In genomic region chr1:195516036-195516435, GRCh38 we compare ENCODE assay signal across 20 cellular contexts.
DNase-seq lines count a peak whose midpoint lies in the region; ATAC-seq and TF ChIP-seq lines count a peak whose summit lies in the region.
"Had no signal": no experiment of that assay in that cellular context is flagged by ENCODE, and none has a peak within 500 bp of the region (broad histone marks: within the 10 kb centered on the region; RNA-seq: fewer than 3 reads in every experiment).

No MANE protein-coding gene starts in this region.

- H3K4me1 ChIP-seq in OCI-LY3 (ENCODE audit: low read length): peaks cover 6% of the 10 kb centered on the region
- H3K4me1 ChIP-seq: A549, BE2C had no signal

- peak; percentile 33 for DNase-seq in ELR (ENCODE audit: low read depth)
- DNase-seq in fibroblast of peridontal ligament (ENCODE audit: extremely low read depth): peak; percentile 3
- DNase-seq in activated naive CD4-positive, alpha-beta T cell treated with anti-CD3 and anti-CD28 coated beads, Interleukin-2, amount 50 U/mL, for 16 hours: no peak
- no peak for DNase-seq in RWPE1 (ENCODE audit: low spot score)
- DNase-seq: BE2C, DMS79, Karpas-422, MV-4-11, NCI-H1694 treated with DMSO at 0.1 percent for 48 hours, NCI-H446, NCI-H526 treated with DMSO at 0.1 percent for 48 hours, RPMI8226, SHP77 treated with DMSO at 0.1 percent for 48 hours had no signal

- H3K9ac ChIP-seq in OCI-LY3 (ENCODE audit: low read length): no peak overlapping the region

- H3K27ac Mint-ChIP-seq in nephron: peak overlapping the region in 2 of 3 experiments; percentile 20 to 47
- H3K27ac Mint-ChIP-seq: GM23338 had no signal

- CTCF ChIA-PET in RWPE1 (lab: Yijun Ruan, JAX): interaction anchor here (0.7 kb wide), 1 partner anchor 20 kb away, joined by 4 read pairs; no protein-coding TSS in a partner anchor

- H3K36me3 ChIP-seq in OCI-LY3 (replicated peaks; ENCODE audit: low read depth, low read length): no peaks in the 10 kb centered on the region
- H3K36me3 ChIP-seq: BE2C had no signal

- POLR2A ChIA-PET in RWPE1 (lab: Yijun Ruan, JAX; ENCODE audit: low non-redundant PET): no interaction called here

- no peaks in the 10 kb centered on the region for H3K9me3 ChIP-seq in OCI-LY3 (ENCODE audit: insufficient read depth, low read length)
- H3K9me3 ChIP-seq: A549, BE2C had no signal

- no peak for ATAC-seq in HG03135 (IDR thresholded peaks at IDR 0.05; ENCODE audit: unreplicated experiment)
- ATAC-seq: A549, GM23338, HCT116 had no signal

- no peaks in the 10 kb centered on the region for H4K20me1 ChIP-seq in OCI-LY3 (ENCODE audit: insufficient read depth, low read length)

- H3K27me3 Mint-ChIP-seq in nephron (ENCODE audit: low read depth): no peaks in the 10 kb centered on the region

- H3K36me3 Mint-ChIP-seq in nephron (ENCODE audit: low read depth): no peaks in the 10 kb centered on the region

- peak overlapping the region; percentile 29; the same call in 1 of the 2 replicates for H2AFZ ChIP-seq in OCI-LY3 (ENCODE audit: low read depth, low read length)
- H2AFZ ChIP-seq: GM23338 had no signal

- H3K4me2 ChIP-seq in OCI-LY3 (ENCODE audit: low read length): no peak overlapping the region
- H3K4me2 ChIP-seq: A549, GM23338 had no signal

- no peak overlapping the region for H3K4me3 Mint-ChIP-seq in nephron
- H3K4me3 Mint-ChIP-seq: GM23338 had no signal

- no peaks in the 10 kb centered on the region for H3K4me1 Mint-ChIP-seq in nephron
- H3K4me1 Mint-ChIP-seq: GM23338 had no signal

- TF ChIP-seq CTCF in OCI-LY3 (IDR thresholded peaks at IDR 0.05; ENCODE audit: low read depth, low read length) (no peak), nephron (IDR thresholded peaks at IDR 0.05; ENCODE audit: unreplicated experiment in 3 of 3) (no peak), RWPE1 (conservative IDR thresholded peaks at IDR 0.05; ENCODE audit: low read depth) (no peak)

- peaks cover 2% of the 10 kb centered on the region for H3K9me3 Mint-ChIP-seq in nephron

- no peak overlapping the region for H3K4me3 ChIP-seq in OCI-LY3 (ENCODE audit: low read length)
- H3K4me3 ChIP-seq: A549, GM23338, SK-N-MC had no signal

- no peaks in the 10 kb centered on the region for H3K27me3 ChIP-seq in OCI-LY3 (ENCODE audit: low read depth, low read length)
- H3K27me3 ChIP-seq: BE2C had no signal

- no peaks in the 10 kb centered on the region for H3K79me2 ChIP-seq in OCI-LY3 (ENCODE audit: low read length)

- H3K27ac ChIP-seq in OCI-LY3 (ENCODE audit: low read length): no peak overlapping the region
- H3K27ac ChIP-seq in RWPE1: no peak overlapping the region
- H3K27ac ChIP-seq: A549, SK-N-MC had no signal

Comparison
In these comparisons a context has a peak if more than half of its experiments do, and no peak if none do; other contexts are left out.
1. DNase-seq: peak in ELR (single experiment) and fibroblast of peridontal ligament (single experiment); none in activated naive CD4-positive, alpha-beta T cell treated with anti-CD3 and anti-CD28 coated beads, Interleukin-2, amount 50 U/mL, for 16 hours (single experiment) and RWPE1 (single experiment).